Comparison of ENCODE assay signal across 8 cellular contexts in the genomic region with DNA sequence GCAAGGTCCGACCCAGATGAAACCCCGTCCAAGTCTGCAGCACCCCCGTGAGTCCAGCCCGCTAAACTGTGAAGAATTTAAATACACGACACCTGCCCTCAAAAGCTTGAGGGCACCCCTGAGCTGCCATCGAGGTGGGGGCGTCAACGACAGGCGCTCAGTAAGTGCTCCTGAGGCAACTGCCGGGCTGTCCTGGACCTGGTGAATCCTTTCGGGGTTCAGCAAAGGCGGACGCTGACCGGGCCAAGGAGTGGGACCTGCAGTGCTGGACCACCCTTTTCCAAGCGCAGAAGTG. TPM values are rescaled to one million over a fixed set of nuclear protein-coding genes. Genes with fewer than 3 reads are reported as not detected.
DNase-seq lines count a peak whose midpoint lies in the region; ATAC-seq, FAIRE-seq and TF ChIP-seq lines count a peak whose summit lies in the region.

No MANE protein-coding gene starts in this region.

- peaks cover 10 to 12% of the 10 kb centered on the region in 2 donors for H3K36me3 ChIP-seq in muscle layer of duodenum (ENCODE audit: control insufficient read depth in 1 of 2, insufficient read depth in 2 of 2, low read length in 2 of 2)

- no peak for TF ChIP-seq CTCF in GM20000 (IDR thresholded peaks at IDR 0.05; ENCODE audit: extremely low read depth, missing control alignments)
- TF ChIP-seq CTCF in LNCaP clone FGC (IDR thresholded peaks at IDR 0.05; ENCODE audit: control insufficient read depth, extremely low read depth, insufficient read depth) = no peak
- TF ChIP-seq CTCF in choroid plexus epithelial cell (conservative IDR thresholded peaks at IDR 0.05; ENCODE audit: low read depth, low read length) = peak; percentile 16

- FAIRE-seq in GM12891 (lab: Jason Lieb, UNC) = no peak

- H3K4me3 ChIP-seq in LNCaP clone FGC (ENCODE audit: low read depth, low read length) (peak overlapping the region; percentile 75), choroid plexus epithelial cell (ENCODE audit: low read depth, low read length) (peak overlapping the region; percentile 99), muscle layer of duodenum (ENCODE audit: low read depth in 1 of 2, low read length in 2 of 2) (peak overlapping the region; percentile 93 to 96)

- no peak for ATAC-seq in GM19452 (IDR thresholded peaks at IDR 0.05; ENCODE audit: unreplicated experiment)

- H3K4me1 ChIP-seq in muscle layer of duodenum (ENCODE audit: control insufficient read depth in 1 of 2, insufficient read depth in 2 of 2, low read length in 2 of 2) = peaks cover 8 to 24% of the 10 kb centered on the region in 2 donors

- no peaks in the 10 kb centered on the region for H3K27me3 ChIP-seq in muscle layer of duodenum (ENCODE audit: low read depth, low read length)

- DNase-seq in GM20000 (ENCODE audit: low spot score) (peak; percentile 16), LNCaP clone FGC (ENCODE audit: low read depth) (no peak), choroid plexus epithelial cell (ENCODE audit: low read depth) (peak; percentile 21), AG08395 (ENCODE audit: low spot score) (no peak), NCI-H2107 treated with DMSO at 0.1 percent for 48 hours (lab: John Stamatoyannopoulos, UW; ENCODE audit: unreplicated experiment) (no peak), GM12891 (ENCODE audit: insufficient read length, low spot score) (no peak)

- H3K27ac ChIP-seq in muscle layer of duodenum (ENCODE audit: low read length) = peak overlapping the region; percentile 82

- no peak for TF ChIP-seq POLR2A in GM12891 (IDR thresholded peaks at IDR 0.05; ENCODE audit: low read depth, low read length)

- no peaks in the 10 kb centered on the region for H3K9me3 ChIP-seq in muscle layer of duodenum (ENCODE audit: control insufficient read depth in 1 of 2, low read length in 2 of 2)

TF ChIP-seq in GM12891, 5 proteins besides CTCF, POLR2A, EP300 and RAD21:
- no peak for TF ChIP-seq SPI1 (IDR thresholded peaks at IDR 0.05; ENCODE audit: low read depth, low read length)

RNA-seq across cellular contexts. Expression of gene ENDOV, which starts 0.5 kb away (rescaled TPM):
- 9.1 TPM for polyA plus RNA-seq in GM12891 (2012; ENCODE audit: low read depth, missing spikeins)

Comparison
In these comparisons a context has a peak if more than half of its experiments do, and no peak if none do; other contexts are left out.
1. DNase-seq: peak in GM20000 (single experiment) and choroid plexus epithelial cell (single experiment); none in LNCaP clone FGC (single experiment), AG08395 (single experiment), NCI-H2107 treated with DMSO at 0.1 percent for 48 hours (single experiment) and GM12891 (single experiment).
2. Peak in every context shown above with its lines, with median percentiles within 50 percentile points of each other: H3K4me3 ChIP-seq.